Comparison of ENCODE assay signal across 17 cellular contexts in the genomic region with DNA sequence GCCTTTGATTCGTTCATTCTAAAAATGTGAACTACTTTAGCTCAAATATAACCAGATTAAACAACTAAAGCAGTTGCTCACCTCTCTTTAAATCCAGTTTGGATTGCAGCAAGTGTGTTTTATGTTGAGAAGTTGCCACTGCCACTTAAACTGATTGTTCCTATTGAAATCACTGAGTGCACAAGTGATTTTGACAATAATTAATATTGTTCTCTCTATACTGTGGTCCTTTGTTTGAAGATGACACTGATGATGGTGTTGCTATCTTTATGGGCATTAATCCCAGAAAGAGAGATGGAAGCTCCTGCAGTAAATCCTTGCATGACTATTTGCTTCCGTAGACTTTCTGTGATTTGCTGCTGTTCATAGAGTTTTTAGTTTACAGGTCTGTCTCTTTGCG.
"Had no signal": no experiment of that assay in that cellular context is flagged by ENCODE, and none has a peak within 500 bp of the region (broad histone marks: within the 10 kb centered on the region; RNA-seq: fewer than 3 reads in every experiment).

No MANE protein-coding gene starts in this region.

- H3K4me3 Mint-ChIP-seq: natural killer cell treated with Interleukin-12 subunit alpha and Interleukin-12 subunit beta and Interleukin-15 and Interleukin-18, amount 100 ng/mL, for 72 hours; stimulated activated naive B cell treated with anti-CD40 and anti-IgM and Interleukin-4, amounts not matched to agents 10 μg/mL and 1 μg/mL and 100 μg/mL, for 72 hours had no signal

- H3K27ac ChIP-seq: coronary artery, gastrocnemius medialis, parathyroid adenoma, right atrium auricular region, sigmoid colon, skin epidermis, stomach had no signal

- H3K36me3 Mint-ChIP-seq: stimulated activated naive B cell treated with anti-CD40 and anti-IgM and Interleukin-4, amounts not matched to agents 10 μg/mL and 1 μg/mL and 100 μg/mL, for 72 hours had no signal

- ATAC-seq: gastrocnemius medialis; left cardiac atrium; left ventricle myocardium superior; natural killer cell treated with Interleukin-12 subunit alpha and Interleukin-12 subunit beta and Interleukin-15 and Interleukin-18, amount 100 ng/mL, for 72 hours; stimulated activated naive B cell treated with anti-CD40 and anti-IgM and Interleukin-4, amounts not matched to agents 10 μg/mL and 1 μg/mL and 100 μg/mL, for 72 hours had no signal

- H3K27me3 ChIP-seq: gastrocnemius medialis, right atrium auricular region, sigmoid colon, stomach had no signal

- H3K36me3 ChIP-seq: gastrocnemius medialis, right atrium auricular region, sigmoid colon, stomach had no signal

- H3K9me3 ChIP-seq: gastrocnemius medialis, right atrium auricular region, sigmoid colon, stomach had no signal

- H3K4me3 ChIP-seq: coronary artery, gastrocnemius medialis, lung, right atrium auricular region, sigmoid colon, skin epidermis, stomach had no signal

- H3K4me1 ChIP-seq: gastrocnemius medialis, parathyroid adenoma, right atrium auricular region, stomach had no signal

- H3K9ac ChIP-seq: parathyroid adenoma had no signal

- H3K4me1 Mint-ChIP-seq: stimulated activated naive B cell treated with anti-CD40 and anti-IgM and Interleukin-4, amounts not matched to agents 10 μg/mL and 1 μg/mL and 100 μg/mL, for 72 hours had no signal

- H2AFZ ChIP-seq: parathyroid adenoma had no signal

- DNase-seq: effector CD8-positive, alpha-beta T cell; gastrocnemius medialis; glutamatergic neuron; left cardiac atrium; left ventricle myocardium superior; sigmoid colon; stimulated activated CD4-positive, alpha-beta T cell treated with anti-CD3 and anti-CD28 coated beads, Interleukin-2, amount 100 ng/mL, for 24 hours; stimulated activated CD4-positive, alpha-beta T cell treated with anti-CD3 and anti-CD28 coated beads, Interleukin-4, amount 100 ng/mL, for 4 hours; stimulated activated naive B cell treated with anti-CD40 and anti-IgM and Interleukin-4, amounts not matched to agents 10 μg/mL and 1 μg/mL and 100 μg/mL, for 72 hours; stomach; trophoblast cell had no signal

- H3K27ac Mint-ChIP-seq: natural killer cell treated with Interleukin-12 subunit alpha and Interleukin-12 subunit beta and Interleukin-15 and Interleukin-18, amount 100 ng/mL, for 72 hours; stimulated activated naive B cell treated with anti-CD40 and anti-IgM and Interleukin-4, amounts not matched to agents 10 μg/mL and 1 μg/mL and 100 μg/mL, for 72 hours had no signal

- H3K9me3 Mint-ChIP-seq: natural killer cell treated with Interleukin-12 subunit alpha and Interleukin-12 subunit beta and Interleukin-15 and Interleukin-18, amount 100 ng/mL, for 72 hours; stimulated activated naive B cell treated with anti-CD40 and anti-IgM and Interleukin-4, amounts not matched to agents 10 μg/mL and 1 μg/mL and 100 μg/mL, for 72 hours had no signal

- H3K79me2 ChIP-seq: parathyroid adenoma had no signal
